Comparison of ENCODE assay signal across 14 cellular contexts in genomic region chr1:58065520-58065919, GRCh38.
DNase-seq lines count a peak whose midpoint lies in the region; TF ChIP-seq lines count a peak whose summit lies in the region.
"Had no signal": no experiment of that assay in that cellular context is flagged by ENCODE, and none has a peak within 500 bp of the region (broad histone marks: within the 10 kb centered on the region; RNA-seq: fewer than 3 reads in every experiment).

No MANE protein-coding gene starts in this region.

- H3K4me3 Mint-ChIP-seq in activated naive CD4-positive, alpha-beta T cell treated with anti-CD3 and anti-CD28 coated beads for 36 hours: no peak overlapping the region
- H3K4me3 Mint-ChIP-seq: activated CD8-positive, alpha-beta T cell treated with anti-CD3 and anti-CD28 coated beads, Interleukin-2, amount 10 ng/mL, durations not matched to agents 7 days and 5 days; stimulated activated memory B cell treated with anti-CD40 and anti-IgM and Interleukin-4, amounts not matched to agents 10 μg/mL and 1 μg/mL and 100 μg/mL, for 72 hours had no signal

- no TSS peak for BruUV-seq in A673 (replicated peaks; lab: Mats Ljungman, UMichigan)

- H3K4me1 Mint-ChIP-seq in activated naive CD4-positive, alpha-beta T cell treated with anti-CD3 and anti-CD28 coated beads for 36 hours (ENCODE audit: low read depth): no peaks in the 10 kb centered on the region
- H3K4me1 Mint-ChIP-seq: stimulated activated memory B cell treated with anti-CD40 and anti-IgM and Interleukin-4, amounts not matched to agents 10 μg/mL and 1 μg/mL and 100 μg/mL, for 72 hours had no signal

- intact Hi-C loops in A673 (cut with micrococcal nuclease; ENCODE audit: unreplicated experiment): no loop called here
- intact Hi-C loops in activated naive CD4-positive, alpha-beta T cell treated with anti-CD3 and anti-CD28 coated beads for 36 hours (cut with micrococcal nuclease): no loop called here

- CTCF ChIA-PET in A673 (lab: Charles Lee): no interaction called here
- CTCF ChIA-PET in activated naive CD4-positive, alpha-beta T cell treated with anti-CD3 and anti-CD28 coated beads for 36 hours (lab: Charles Lee): no interaction called here

- no peak overlapping the region for H3K27ac Mint-ChIP-seq in activated naive CD4-positive, alpha-beta T cell treated with anti-CD3 and anti-CD28 coated beads for 36 hours
- H3K27ac Mint-ChIP-seq: activated CD8-positive, alpha-beta T cell treated with anti-CD3 and anti-CD28 coated beads, Interleukin-2, amount 10 ng/mL, durations not matched to agents 7 days and 5 days; stimulated activated memory B cell treated with anti-CD40 and anti-IgM and Interleukin-4, amounts not matched to agents 10 μg/mL and 1 μg/mL and 100 μg/mL, for 72 hours had no signal

- H3K4me3 ChIP-seq in A673 (ENCODE audit: low read depth, low read length, poor library complexity, severe bottlenecking): no peak overlapping the region
- no peak overlapping the region for H3K4me3 ChIP-seq in GM12864 (ENCODE audit: low read depth, low read length)
- H3K4me3 ChIP-seq in LNCaP clone FGC (ENCODE audit: low read depth, low read length): no peak overlapping the region
- H3K4me3 ChIP-seq in epithelial cell of proximal tubule (ENCODE audit: low read depth, low read length): no peak overlapping the region
- H3K4me3 ChIP-seq: SK-N-MC had no signal

- no peaks in the 10 kb centered on the region for H3K36me3 Mint-ChIP-seq in activated naive CD4-positive, alpha-beta T cell treated with anti-CD3 and anti-CD28 coated beads for 36 hours (ENCODE audit: low read depth)
- H3K36me3 Mint-ChIP-seq: stimulated activated memory B cell treated with anti-CD40 and anti-IgM and Interleukin-4, amounts not matched to agents 10 μg/mL and 1 μg/mL and 100 μg/mL, for 72 hours had no signal

- TF ChIP-seq CTCF in A673 (conservative IDR thresholded peaks at IDR 0.05; ENCODE audit: low read depth, low read length) (peak; percentile 35; the same call in 1 of the 2 replicates), GM12864 (IDR thresholded peaks at IDR 0.05; ENCODE audit: low read depth, low read length, missing control alignments) (peak; percentile 44), LNCaP clone FGC (IDR thresholded peaks at IDR 0.05; ENCODE audit: control insufficient read depth, extremely low read depth, insufficient read depth) (peak; percentile 44), epithelial cell of proximal tubule (conservative IDR thresholded peaks at IDR 0.05; ENCODE audit: low read depth, low read length) (peak; percentile 4)

- no peaks in the 10 kb centered on the region for H3K4me1 ChIP-seq in A673 (ENCODE audit: insufficient read depth, low read length, poor library complexity, severe bottlenecking)
- H3K4me1 ChIP-seq: Caco-2 had no signal

- no peaks in the 10 kb centered on the region for H3K9me3 Mint-ChIP-seq in activated naive CD4-positive, alpha-beta T cell treated with anti-CD3 and anti-CD28 coated beads for 36 hours
- H3K9me3 Mint-ChIP-seq: stimulated activated memory B cell treated with anti-CD40 and anti-IgM and Interleukin-4, amounts not matched to agents 10 μg/mL and 1 μg/mL and 100 μg/mL, for 72 hours had no signal

- no peaks in the 10 kb centered on the region for H3K27me3 ChIP-seq in A673 (replicated peaks; ENCODE audit: insufficient read depth, low read depth, low read length, poor library complexity)

- no peaks in the 10 kb centered on the region for H3K9me3 ChIP-seq in A673 (ENCODE audit: low read depth, low read length, poor library complexity, severe bottlenecking)
- H3K9me3 ChIP-seq: Caco-2 had no signal

- H3K27ac ChIP-seq in A673 (ENCODE audit: low read depth, low read length, poor library complexity, severe bottlenecking): no peak overlapping the region
- H3K27ac ChIP-seq: SK-N-MC had no signal

- H3K27me3 Mint-ChIP-seq in activated naive CD4-positive, alpha-beta T cell treated with anti-CD3 and anti-CD28 coated beads for 36 hours (ENCODE audit: low read depth): peaks cover 2% of the 10 kb centered on the region
- H3K27me3 Mint-ChIP-seq: stimulated activated memory B cell treated with anti-CD40 and anti-IgM and Interleukin-4, amounts not matched to agents 10 μg/mL and 1 μg/mL and 100 μg/mL, for 72 hours had no signal

- DNase-seq in A673 (ENCODE audit: low spot score) (no peak), GM12864 (ENCODE audit: low read depth) (no peak), LNCaP clone FGC (ENCODE audit: low read depth) (no peak), epithelial cell of proximal tubule (ENCODE audit: low read depth) (no peak), NCI-H1105 (lab: John Stamatoyannopoulos, UW) (no peak), HCEC 1CT (no peak)
- DNase-seq in activated naive CD4-positive, alpha-beta T cell treated with anti-CD3 and anti-CD28 coated beads for 36 hours: no peak
- no peak for DNase-seq in activated CD4-positive, alpha-beta T cell treated with anti-CD3 and anti-CD28 coated beads, Interleukin-2, amount 50 U/mL, for 48 hours
- DNase-seq: activated CD8-positive, alpha-beta T cell treated with anti-CD3 and anti-CD28 coated beads, Interleukin-2, amount 10 ng/mL, durations not matched to agents 7 days and 5 days; midbrain; trophoblast cell had no signal

- H3K36me3 ChIP-seq in A673 (ENCODE audit: insufficient read depth, low read length, poor library complexity, severe bottlenecking): no peaks in the 10 kb centered on the region

- POLR2A ChIA-PET in A673 (lab: Charles Lee; ENCODE audit: low non-redundant PET): interaction anchor here (0.5 kb wide), 1 partner anchor 481 kb away, joined by 11 read pairs; the partner anchor contains the start of gene OMA1
